16 cellular contexts compared by ENCODE assay signal in the genomic region with DNA sequence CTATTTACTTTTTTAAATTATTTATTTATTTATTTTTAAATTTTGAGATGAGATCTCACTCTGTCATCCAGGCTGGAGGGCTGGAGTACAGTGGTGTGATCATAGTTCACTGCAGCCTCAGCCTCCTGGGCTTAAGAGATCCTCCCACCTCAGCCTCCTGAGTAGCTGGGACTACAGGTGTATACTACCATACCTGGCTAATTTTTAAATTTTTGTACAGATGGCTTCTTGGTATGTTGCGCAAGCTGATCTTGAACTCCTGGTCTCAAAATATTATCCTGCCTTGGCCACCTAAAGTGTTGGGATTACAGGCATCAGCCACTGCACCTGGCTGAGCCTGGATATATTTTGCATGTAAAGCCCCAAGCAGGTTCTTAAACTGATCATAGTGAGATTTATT.
"Had no signal": no experiment of that assay in that cellular context is flagged by ENCODE, and none has a peak within 500 bp of the region (broad histone marks: within the 10 kb centered on the region; RNA-seq: fewer than 3 reads in every experiment).

No MANE protein-coding gene starts in this region.

- H3K4me3 ChIP-seq: heart left ventricle, skin epidermis had no signal

- H3K9ac ChIP-seq: parathyroid adenoma had no signal

- H3K4me3 Mint-ChIP-seq: activated naive CD8-positive, alpha-beta T cell treated with anti-CD3 and anti-CD28 coated beads, Interleukin-2, amount 10 ng/mL, durations not matched to agents 7 days and 5 days; stimulated activated memory B cell treated with anti-CD40 and anti-IgM and Interleukin-4, amounts not matched to agents 10 μg/mL and 1 μg/mL and 100 μg/mL, for 72 hours had no signal

- H3K27me3 ChIP-seq: foreskin keratinocyte, heart left ventricle had no signal

- H2AFZ ChIP-seq: parathyroid adenoma had no signal

- DNase-seq: activated CD4-positive, alpha-beta T cell treated with anti-CD3 and anti-CD28 coated beads, Interleukin-2, amount 50 U/mL, for 4 hours; activated CD4-positive, CD25-positive, alpha-beta regulatory T cell treated with anti-CD3 and anti-CD28 coated beads, Interleukin-2, amount 50 U/mL, for 72 hours; activated gamma-delta T cell; activated naive CD8-positive, alpha-beta T cell treated with anti-CD3 and anti-CD28 coated beads, Interleukin-2, amount 10 ng/mL, durations not matched to agents 7 days and 5 days; activated T-cell treated with anti-CD3 and anti-CD28 coated beads, Interleukin-2, amount 50 U/mL, for 48 hours; anterior cingulate cortex; foreskin keratinocyte; heart left ventricle; kidney; left ventricle myocardium superior; retina; trophoblast cell had no signal

- H3K36me3 ChIP-seq: heart left ventricle had no signal

- H3K27ac Mint-ChIP-seq: activated naive CD8-positive, alpha-beta T cell treated with anti-CD3 and anti-CD28 coated beads, Interleukin-2, amount 10 ng/mL, durations not matched to agents 7 days and 5 days; stimulated activated memory B cell treated with anti-CD40 and anti-IgM and Interleukin-4, amounts not matched to agents 10 μg/mL and 1 μg/mL and 100 μg/mL, for 72 hours had no signal

- H3K4me1 ChIP-seq: foreskin keratinocyte, parathyroid adenoma had no signal

- ATAC-seq: foreskin keratinocyte; stimulated activated memory B cell treated with anti-CD40 and anti-IgM and Interleukin-4, amounts not matched to agents 10 μg/mL and 1 μg/mL and 100 μg/mL, for 72 hours had no signal

- H3K9me3 Mint-ChIP-seq: activated naive CD8-positive, alpha-beta T cell treated with anti-CD3 and anti-CD28 coated beads, Interleukin-2, amount 10 ng/mL, durations not matched to agents 7 days and 5 days; stimulated activated memory B cell treated with anti-CD40 and anti-IgM and Interleukin-4, amounts not matched to agents 10 μg/mL and 1 μg/mL and 100 μg/mL, for 72 hours; T-helper 2 cell treated with Interferon-gamma antibody and Interleukin-4, amounts not matched to agents 5 μg/mL and 100 μg/mL, for 36 hours had no signal

- H3K27ac ChIP-seq: foreskin keratinocyte, parathyroid adenoma had no signal

- H3K27me3 Mint-ChIP-seq: activated naive CD8-positive, alpha-beta T cell treated with anti-CD3 and anti-CD28 coated beads, Interleukin-2, amount 10 ng/mL, durations not matched to agents 7 days and 5 days; stimulated activated memory B cell treated with anti-CD40 and anti-IgM and Interleukin-4, amounts not matched to agents 10 μg/mL and 1 μg/mL and 100 μg/mL, for 72 hours had no signal

- H3K9me3 ChIP-seq: heart left ventricle had no signal
